ENCODE assay signal across 7 cellular contexts in genomic region chr15:81071705-81072104, GRCh38.
"Had no signal": no experiment of that assay in that cellular context is flagged by ENCODE, and none has a peak within 500 bp of the region (broad histone marks: within the 10 kb centered on the region; RNA-seq: fewer than 3 reads in every experiment).

No MANE protein-coding gene starts in this region.

- H3K4me3 ChIP-seq: GM12878 had no signal

- DNase-seq: GDM1, GF-D8 had no signal

- FAIRE-seq: G401.6, GM12878, GM12891, GM12892, GM18507 had no signal

- ATAC-seq: GM12878 had no signal
